ENCODE assay signal across 1 cellular context in the genomic region with DNA sequence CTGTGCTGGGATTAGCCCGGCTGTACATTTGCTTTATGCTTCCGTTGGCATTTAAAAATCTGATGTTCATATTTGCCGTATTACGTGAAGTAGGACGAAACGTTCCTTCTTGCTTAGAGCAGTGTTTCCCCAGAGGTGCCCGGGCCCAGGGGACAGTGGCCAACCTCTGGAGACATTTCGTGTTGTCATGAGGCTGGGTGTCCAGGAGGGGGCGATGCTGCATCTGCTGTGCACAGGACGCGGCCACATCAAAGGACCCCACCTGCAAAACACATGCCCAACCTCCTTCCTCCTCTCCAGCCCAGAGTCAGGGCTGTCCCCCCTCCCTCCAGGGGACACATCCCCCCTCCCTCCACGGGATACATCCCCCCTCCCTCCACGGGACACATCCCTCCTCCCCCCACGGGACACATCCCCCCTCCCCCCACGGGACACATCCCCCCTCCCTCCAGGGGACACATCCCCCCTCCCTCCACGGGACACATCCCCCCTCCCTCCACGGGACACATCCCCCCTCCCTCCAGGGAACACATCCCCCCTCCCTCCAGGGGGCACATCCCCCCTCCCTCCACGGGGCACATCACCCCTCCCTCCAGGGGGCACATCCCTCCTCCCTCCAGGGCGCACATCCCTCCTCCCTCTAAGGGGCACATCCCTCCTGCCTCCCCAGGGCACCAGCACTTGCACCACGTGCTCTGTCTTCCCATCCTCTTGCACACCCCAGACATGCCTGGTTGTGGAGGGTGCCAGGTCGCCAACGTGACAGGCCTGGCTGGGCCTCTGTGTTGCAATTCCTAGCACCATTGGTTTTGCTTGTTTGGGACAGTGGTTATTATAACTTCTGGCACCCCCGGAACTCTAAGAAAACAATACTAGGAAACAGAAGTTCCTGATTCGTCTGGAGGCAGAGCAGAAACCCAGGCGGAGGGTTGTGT.
TF ChIP-seq lines count a peak whose summit lies in the region.

No MANE protein-coding gene starts in this region.

TF ChIP-seq in SK-N-SH, 30 proteins besides CTCF, POLR2A, EP300 and RAD21 (continued from another document):
- TF ChIP-seq, protein P1, sequence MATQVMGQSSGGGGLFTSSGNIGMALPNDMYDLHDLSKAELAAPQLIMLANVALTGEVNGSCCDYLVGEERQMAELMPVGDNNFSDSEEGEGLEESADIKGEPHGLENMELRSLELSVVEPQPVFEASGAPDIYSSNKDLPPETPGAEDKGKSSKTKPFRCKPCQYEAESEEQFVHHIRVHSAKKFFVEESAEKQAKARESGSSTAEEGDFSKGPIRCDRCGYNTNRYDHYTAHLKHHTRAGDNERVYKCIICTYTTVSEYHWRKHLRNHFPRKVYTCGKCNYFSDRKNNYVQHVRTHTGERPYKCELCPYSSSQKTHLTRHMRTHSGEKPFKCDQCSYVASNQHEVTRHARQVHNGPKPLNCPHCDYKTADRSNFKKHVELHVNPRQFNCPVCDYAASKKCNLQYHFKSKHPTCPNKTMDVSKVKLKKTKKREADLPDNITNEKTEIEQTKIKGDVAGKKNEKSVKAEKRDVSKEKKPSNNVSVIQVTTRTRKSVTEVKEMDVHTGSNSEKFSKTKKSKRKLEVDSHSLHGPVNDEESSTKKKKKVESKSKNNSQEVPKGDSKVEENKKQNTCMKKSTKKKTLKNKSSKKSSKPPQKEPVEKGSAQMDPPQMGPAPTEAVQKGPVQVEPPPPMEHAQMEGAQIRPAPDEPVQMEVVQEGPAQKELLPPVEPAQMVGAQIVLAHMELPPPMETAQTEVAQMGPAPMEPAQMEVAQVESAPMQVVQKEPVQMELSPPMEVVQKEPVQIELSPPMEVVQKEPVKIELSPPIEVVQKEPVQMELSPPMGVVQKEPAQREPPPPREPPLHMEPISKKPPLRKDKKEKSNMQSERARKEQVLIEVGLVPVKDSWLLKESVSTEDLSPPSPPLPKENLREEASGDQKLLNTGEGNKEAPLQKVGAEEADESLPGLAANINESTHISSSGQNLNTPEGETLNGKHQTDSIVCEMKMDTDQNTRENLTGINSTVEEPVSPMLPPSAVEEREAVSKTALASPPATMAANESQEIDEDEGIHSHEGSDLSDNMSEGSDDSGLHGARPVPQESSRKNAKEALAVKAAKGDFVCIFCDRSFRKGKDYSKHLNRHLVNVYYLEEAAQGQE (IDR thresholded peaks at IDR 0.05; ENCODE audit: low read depth, low read length): no peak
- TF ChIP-seq NFIC (IDR thresholded peaks at IDR 0.05; ENCODE audit: borderline replicate concordance) (no peak), FOXM1 (IDR thresholded peaks at IDR 0.05; ENCODE audit: low read depth) (no peak), JUND (IDR thresholded peaks at IDR 0.05) (no peak), MEF2A (IDR thresholded peaks at IDR 0.05; ENCODE audit: borderline replicate concordance, low read depth) (no peak), RFX5 (IDR thresholded peaks at IDR 0.05; ENCODE audit: low read length) (no peak), POLR2AphosphoS5 (IDR thresholded peaks at IDR 0.05; ENCODE audit: low read depth, low read length) (no peak)
- TF ChIP-seq, protein P2, sequence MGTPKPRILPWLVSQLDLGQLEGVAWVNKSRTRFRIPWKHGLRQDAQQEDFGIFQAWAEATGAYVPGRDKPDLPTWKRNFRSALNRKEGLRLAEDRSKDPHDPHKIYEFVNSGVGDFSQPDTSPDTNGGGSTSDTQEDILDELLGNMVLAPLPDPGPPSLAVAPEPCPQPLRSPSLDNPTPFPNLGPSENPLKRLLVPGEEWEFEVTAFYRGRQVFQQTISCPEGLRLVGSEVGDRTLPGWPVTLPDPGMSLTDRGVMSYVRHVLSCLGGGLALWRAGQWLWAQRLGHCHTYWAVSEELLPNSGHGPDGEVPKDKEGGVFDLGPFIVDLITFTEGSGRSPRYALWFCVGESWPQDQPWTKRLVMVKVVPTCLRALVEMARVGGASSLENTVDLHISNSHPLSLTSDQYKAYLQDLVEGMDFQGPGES (IDR thresholded peaks at IDR 0.05; ENCODE audit: low read depth, low read length): no peak
- TF ChIP-seq, protein P3, sequence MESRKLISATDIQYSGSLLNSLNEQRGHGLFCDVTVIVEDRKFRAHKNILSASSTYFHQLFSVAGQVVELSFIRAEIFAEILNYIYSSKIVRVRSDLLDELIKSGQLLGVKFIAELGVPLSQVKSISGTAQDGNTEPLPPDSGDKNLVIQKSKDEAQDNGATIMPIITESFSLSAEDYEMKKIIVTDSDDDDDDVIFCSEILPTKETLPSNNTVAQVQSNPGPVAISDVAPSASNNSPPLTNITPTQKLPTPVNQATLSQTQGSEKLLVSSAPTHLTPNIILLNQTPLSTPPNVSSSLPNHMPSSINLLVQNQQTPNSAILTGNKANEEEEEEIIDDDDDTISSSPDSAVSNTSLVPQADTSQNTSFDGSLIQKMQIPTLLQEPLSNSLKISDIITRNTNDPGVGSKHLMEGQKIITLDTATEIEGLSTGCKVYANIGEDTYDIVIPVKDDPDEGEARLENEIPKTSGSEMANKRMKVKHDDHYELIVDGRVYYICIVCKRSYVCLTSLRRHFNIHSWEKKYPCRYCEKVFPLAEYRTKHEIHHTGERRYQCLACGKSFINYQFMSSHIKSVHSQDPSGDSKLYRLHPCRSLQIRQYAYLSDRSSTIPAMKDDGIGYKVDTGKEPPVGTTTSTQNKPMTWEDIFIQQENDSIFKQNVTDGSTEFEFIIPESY (IDR thresholded peaks at IDR 0.05; ENCODE audit: borderline replicate concordance, low read depth): no peak
- TF ChIP-seq, protein P4, sequence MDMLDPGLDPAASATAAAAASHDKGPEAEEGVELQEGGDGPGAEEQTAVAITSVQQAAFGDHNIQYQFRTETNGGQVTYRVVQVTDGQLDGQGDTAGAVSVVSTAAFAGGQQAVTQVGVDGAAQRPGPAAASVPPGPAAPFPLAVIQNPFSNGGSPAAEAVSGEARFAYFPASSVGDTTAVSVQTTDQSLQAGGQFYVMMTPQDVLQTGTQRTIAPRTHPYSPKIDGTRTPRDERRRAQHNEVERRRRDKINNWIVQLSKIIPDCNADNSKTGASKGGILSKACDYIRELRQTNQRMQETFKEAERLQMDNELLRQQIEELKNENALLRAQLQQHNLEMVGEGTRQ (IDR thresholded peaks at IDR 0.05; ENCODE audit: borderline replicate concordance, low read depth, low read length): no peak
